ENCODE assay signal across 8 cellular contexts in genomic region chr4:173169428-173170209, GRCh38. TPM values are rescaled to one million over a fixed set of nuclear protein-coding genes. Genes with fewer than 3 reads are reported as not detected.
DNase-seq lines count a peak whose midpoint lies in the region; ATAC-seq and TF ChIP-seq lines count a peak whose summit lies in the region.

No MANE protein-coding gene starts in this region.

- under 1% methylated on average over 54 of the region's 93 CpGs for WGBS in prostate gland

- peak overlapping the region; percentile 74 for H3K9ac ChIP-seq in adipocyte (ENCODE audit: low read length)

- peak; percentile 24 for TF ChIP-seq POLR2A in prostate gland (IDR thresholded peaks at IDR 0.05)

- no peaks in the 10 kb centered on the region for H3K9me3 ChIP-seq in adipocyte (ENCODE audit: control insufficient read depth, low read length)
- no peaks in the 10 kb centered on the region for H3K9me3 ChIP-seq in prostate gland

- H3K27me3 ChIP-seq in adipocyte (replicated peaks; ENCODE audit: control insufficient read depth, insufficient read depth, low read length) (no peaks in the 10 kb centered on the region), prostate gland (replicated peaks; ENCODE audit: insufficient read depth) (no peaks in the 10 kb centered on the region)

- H3K27ac ChIP-seq in prostate gland: peak overlapping the region; percentile 84 to 90

- DNase-seq in GF-D8 (lab: John Stamatoyannopoulos, UW): peak; percentile 49
- DNase-seq in HuH-7.5 (ENCODE audit: low spot score): peak; percentile 59
- DNase-seq in SW480 (ENCODE audit: low spot score): peak; percentile 52
- DNase-seq in adipocyte (ENCODE audit: low read depth): peak; percentile 79
- peak; percentile 83 for DNase-seq in left ventricle myocardium superior
- DNase-seq in prostate gland (ENCODE audit: low spot score): peak; percentile 28
- DNase-seq in H4 (ENCODE audit: low spot score): no peak

- peak; percentile 60 for ATAC-seq in GM21529 (IDR thresholded peaks at IDR 0.05; ENCODE audit: unreplicated experiment)
- ATAC-seq in left ventricle myocardium superior: peak; percentile 83

- H3K4me1 ChIP-seq in adipocyte (ENCODE audit: control insufficient read depth, insufficient read depth, low read length): peaks cover 10% of the 10 kb centered on the region
- H3K4me1 ChIP-seq in prostate gland (replicated peaks): no peaks in the 10 kb centered on the region

- TF ChIP-seq CTCF in prostate gland (IDR thresholded peaks at IDR 0.05): no peak

- intact Hi-C loops in left ventricle myocardium superior (cut with micrococcal nuclease) (no loop called here), prostate gland (cut with DNase I) (loop anchor here (5.0 to 10.0 kb wide), 2 partner anchors 85 to 132 kb away; no protein-coding TSS in a partner anchor)

- H3K36me3 ChIP-seq in adipocyte (ENCODE audit: control insufficient read depth, insufficient read depth, low read length, severe bottlenecking): no peaks in the 10 kb centered on the region
- no peaks in the 10 kb centered on the region for H3K36me3 ChIP-seq in prostate gland

- H3K4me3 ChIP-seq in adipocyte (ENCODE audit: low read length) (peak overlapping the region; percentile 82), prostate gland (peak overlapping the region; percentile 84 to 87)

RNA-seq across cellular contexts. Expression of gene GALNT7, which starts 1.0 kb away (rescaled TPM):
- total RNA-seq in left ventricle myocardium superior: 4.6 TPM
- total RNA-seq in prostate gland: 100 to 1,000 TPM in 1 of 2 donors, 10 to 100 TPM in 1; 45.5 to 109 TPM
- 56.7 and 57.1 TPM in 2 replicates for total RNA-seq in H4 (2014; rRNA removed; shearing (Covaris generic))
